Comparison of ENCODE assay signal across 8 cellular contexts in the genomic region with DNA sequence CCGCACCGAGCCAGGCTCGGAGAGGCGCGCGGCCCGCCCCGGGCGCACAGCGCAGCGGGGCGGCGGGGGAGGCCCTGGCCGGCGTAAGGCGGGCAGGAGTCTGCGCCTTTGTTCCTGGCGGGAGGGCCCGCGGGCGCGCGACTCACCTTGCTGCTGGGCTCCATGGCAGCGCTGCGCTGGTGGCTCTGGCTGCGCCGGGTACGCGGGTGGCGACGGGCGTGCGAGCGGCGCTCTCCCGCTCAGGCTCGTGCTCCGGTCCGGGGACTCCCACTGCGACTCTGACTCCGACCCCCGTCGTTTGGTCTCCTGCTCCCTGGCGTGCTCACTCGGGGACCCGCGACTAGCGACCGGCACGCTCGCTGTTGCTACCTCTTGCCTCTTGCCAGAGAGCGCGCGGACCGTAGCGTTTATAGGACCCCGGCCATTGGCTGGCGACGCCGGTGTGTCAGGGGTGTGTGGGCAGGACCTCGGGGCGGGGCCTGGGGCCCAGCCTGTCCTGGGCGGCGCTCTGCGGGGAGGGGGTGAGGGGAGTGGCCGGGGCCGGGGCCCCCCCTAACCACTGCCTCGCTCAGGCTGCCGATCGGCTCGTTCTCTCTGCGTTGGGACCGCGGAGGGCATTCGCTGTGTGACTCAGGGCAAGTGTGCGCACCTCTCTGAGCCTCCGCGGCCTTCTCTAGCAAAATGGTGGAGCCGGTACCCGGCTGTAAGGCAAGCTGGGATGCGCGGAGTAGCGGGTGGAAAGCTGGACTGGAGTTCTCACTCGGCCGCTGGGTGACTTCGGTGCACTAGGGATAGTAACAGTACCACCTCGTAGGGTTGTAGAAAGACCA. TPM values are rescaled to one million over a fixed set of nuclear protein-coding genes. Genes with fewer than 3 reads are reported as not detected.
A peak's percentile ranks its signal among the peaks of the same experiment; 100 is the strongest.
DNase-seq lines count a peak whose midpoint lies in the region; TF ChIP-seq lines count a peak whose summit lies in the region.

Gene SLC2A1, minus strand, starts transcription at position 381 of the 830 bp plus-strand sequence. Its CDS starts 217 bp downstream, at position 164.

- no peaks in the 10 kb centered on the region for H3K27me3 ChIP-seq in endocrine pancreas (ENCODE audit: control insufficient read depth, insufficient read depth, low read length)

- H3K9ac ChIP-seq in endocrine pancreas (ENCODE audit: control insufficient read depth, insufficient read depth, low read length): peak within 1 kb of the TSS; percentile 83

- H3K4me3 ChIP-seq in endocrine pancreas (ENCODE audit: control insufficient read depth, insufficient read depth, low read length): peak within 1 kb of the TSS; percentile 85

- no peaks in the 10 kb centered on the region for H3K4me1 ChIP-seq in endocrine pancreas (ENCODE audit: control insufficient read depth, insufficient read depth, low read length)

- no peak for TF ChIP-seq CTCF in GM20000 (IDR thresholded peaks at IDR 0.05; ENCODE audit: extremely low read depth, missing control alignments)

- no peaks in the 10 kb centered on the region for H3K36me3 ChIP-seq in endocrine pancreas (ENCODE audit: control insufficient read depth, insufficient read depth, low read length)

- peak; percentile 97 for DNase-seq in CMK (ENCODE audit: low read depth)
- peak; percentile 98 for DNase-seq in GM20000 (ENCODE audit: low spot score)
- DNase-seq in HS-5 (ENCODE audit: low read depth): peak; percentile 80
- peak; percentile 63 for DNase-seq in NK-92 (lab: John Stamatoyannopoulos, UW; ENCODE audit: unreplicated experiment)
- DNase-seq in activated CD8-positive, alpha-beta memory T cell treated with anti-CD3 and anti-CD28 coated beads for 4 hours (ENCODE audit: low read depth in 2 of 2): peak; percentile 87
- peak; percentile 96 for DNase-seq in mesenteric fat pad (ENCODE audit: low spot score)
- peak; percentile 86 for DNase-seq in stimulated activated CD8-positive, alpha-beta memory T cell treated with anti-CD3 and anti-CD28 coated beads, Interleukin-15, amount 100 ng/mL, for 1 hour (ENCODE audit: low read depth)

- no peaks in the 10 kb centered on the region for H3K9me3 ChIP-seq in endocrine pancreas (ENCODE audit: control insufficient read depth, low read length)

RNA-seq across cellular contexts. Expression of gene SLC2A1, which starts in this region (rescaled TPM):
- total RNA-seq in mesenteric fat pad: 16.3 TPM

Comparison
In these comparisons a context has a peak if more than half of its experiments do, and no peak if none do; other contexts are left out.
1. Peak in every context shown above with its lines: DNase-seq and H3K4me3 ChIP-seq.